ENCODE assay signal across 10 cellular contexts in the genomic region with DNA sequence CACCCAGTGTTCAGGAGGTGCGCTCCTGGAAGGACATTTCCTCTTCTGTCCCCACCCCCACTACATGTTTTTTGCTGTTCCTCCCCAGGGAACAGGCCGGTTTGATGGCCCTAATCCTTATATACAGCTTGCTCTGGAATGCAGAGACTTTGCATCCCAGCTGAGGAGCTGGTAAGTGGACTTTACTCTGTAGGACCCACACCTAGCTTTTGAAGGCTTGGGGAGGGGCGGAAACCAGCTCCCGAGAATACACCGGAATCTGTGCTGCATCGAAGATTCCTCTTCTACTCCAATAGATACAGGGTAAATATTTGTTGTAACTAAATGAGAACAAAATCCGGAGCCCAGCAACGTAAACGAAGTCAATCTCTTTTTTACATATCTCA. TPM values are rescaled to one million over a fixed set of nuclear protein-coding genes. Genes with fewer than 3 reads are reported as not detected.
DNase-seq lines count a peak whose midpoint lies in the region; ATAC-seq and TF ChIP-seq lines count a peak whose summit lies in the region.
"Had no signal": no experiment of that assay in that cellular context is flagged by ENCODE, and none has a peak within 500 bp of the region (broad histone marks: within the 10 kb centered on the region; RNA-seq: fewer than 3 reads in every experiment).

No MANE protein-coding gene starts in this region.

- WGBS in endodermal cell (ENCODE audit: insufficient coverage in 1 of 2, insufficient read length in 1 of 2), 2 experiments = 28 to 43% methylated on average over 3 to 8 of the region's 9 CpGs

- H3K9me3 Mint-ChIP-seq in endodermal cell = no peaks in the 10 kb centered on the region

- H3K27ac ChIP-seq in endodermal cell (ENCODE audit: low read depth, low read length) = peak overlapping the region; percentile 55
- peak overlapping the region; percentile 89 for H3K27ac ChIP-seq in neural cell (ENCODE audit: low read length)

- no peaks in the 10 kb centered on the region for H3K27me3 Mint-ChIP-seq in endodermal cell (ENCODE audit: insufficient read depth)

- no peaks in the 10 kb centered on the region for H3K79me2 ChIP-seq in neural cell (replicated peaks; ENCODE audit: insufficient read depth, low read length)

- H2AFZ ChIP-seq in neural cell (ENCODE audit: low read depth, low read length) = no peak overlapping the region

- H3K4me3 Mint-ChIP-seq in endodermal cell = peak overlapping the region; percentile 78

- H3K4me1 ChIP-seq in ES-I3 (ENCODE audit: insufficient read depth, low read length) (peaks cover 26% of the 10 kb centered on the region), endodermal cell (ENCODE audit: control insufficient read depth, insufficient read depth, low read length) (peaks cover 15% of the 10 kb centered on the region)

- H3K4me1 Mint-ChIP-seq in endodermal cell = peaks cover 32% of the 10 kb centered on the region

- H3K27ac Mint-ChIP-seq in endodermal cell = peak overlapping the region; percentile 96

- no peaks in the 10 kb centered on the region for H3K36me3 Mint-ChIP-seq in endodermal cell (ENCODE audit: low read depth)

- ATAC-seq in GM21515 (IDR thresholded peaks at IDR 0.05; ENCODE audit: unreplicated experiment) = no peak
- ATAC-seq: stimulated activated naive CD8-positive, alpha-beta T cell treated with anti-CD3 and anti-CD28 coated beads, Interleukin-15, Interleukin-2, amounts not matched to agents 100 U/mL and 50 U/mL, for 24 hours had no signal

- no peaks in the 10 kb centered on the region for H3K9me2 ChIP-seq in neural cell (ENCODE audit: insufficient read depth, low read length)

- H3K4me2 ChIP-seq in neural cell (ENCODE audit: low read length) = peak overlapping the region; percentile 75

- no peaks in the 10 kb centered on the region for H3K36me3 ChIP-seq in ES-I3 (ENCODE audit: insufficient read depth, low read length)
- no peaks in the 10 kb centered on the region for H3K36me3 ChIP-seq in endodermal cell (ENCODE audit: control insufficient read depth, insufficient read depth, low read length)
- H3K36me3 ChIP-seq in neural cell (ENCODE audit: insufficient read depth, low read length) = no peaks in the 10 kb centered on the region

- peaks cover 9% of the 10 kb centered on the region for H3F3A ChIP-seq in neural cell (ENCODE audit: insufficient read depth, low read length, poor library complexity, severe bottlenecking)

- no peak for TF ChIP-seq RAD21 in neural cell (conservative IDR thresholded peaks at IDR 0.05)

- H3K9me3 ChIP-seq in ES-I3 (ENCODE audit: control insufficient read depth, insufficient read depth, low read length) (no peaks in the 10 kb centered on the region), endodermal cell (ENCODE audit: control insufficient read depth, low read length) (no peaks in the 10 kb centered on the region), neural cell (ENCODE audit: low read length) (no peaks in the 10 kb centered on the region)

- peak overlapping the region; percentile 82 for H3K4me3 ChIP-seq in endodermal cell (ENCODE audit: low read length)
- H3K4me3 ChIP-seq in neural cell (ENCODE audit: low read length) = peak overlapping the region; percentile 90

- DNase-seq in NCI-H526 (lab: John Stamatoyannopoulos, UW) (peak; percentile 94 to 97), endodermal cell (peak; percentile 83), C1 segment of cervical spinal cord (lab: John Stamatoyannopoulos, UW) (no peak), GM10266 (ENCODE audit: extremely low spot score) (no peak)
- DNase-seq: activated CD4-positive, alpha-beta T cell treated with anti-CD3 and anti-CD28 coated beads, Interleukin-2, amount 50 U/mL, for 1 hour; cerebellar nuclear complex; stimulated activated naive CD8-positive, alpha-beta T cell treated with anti-CD3 and anti-CD28 coated beads, Interleukin-15, Interleukin-2, amounts not matched to agents 100 U/mL and 50 U/mL, for 24 hours had no signal

- H3K27me3 ChIP-seq in endodermal cell (ENCODE audit: control insufficient read depth, insufficient read depth, low read length, poor library complexity, severe bottlenecking) (no peaks in the 10 kb centered on the region), neural cell (ENCODE audit: insufficient read depth, low read depth, low read length) (peaks cover 13% of the 10 kb centered on the region)

- TF ChIP-seq CTCF in endodermal cell (conservative IDR thresholded peaks at IDR 0.05) = no peak
- TF ChIP-seq CTCF in neural cell (IDR thresholded peaks at IDR 0.05; ENCODE audit: poor library complexity, severe bottlenecking) = no peak
- no peak for TF ChIP-seq CTCF in GM10266 (IDR thresholded peaks at IDR 0.05; ENCODE audit: control insufficient read depth, insufficient read depth, low read depth, missing control alignments)

- H3K9ac ChIP-seq in ES-I3 (ENCODE audit: low read depth, low read length) (peak overlapping the region; percentile 95), endodermal cell (ENCODE audit: extremely low read depth, low read length, poor library complexity, severe bottlenecking) (peak overlapping the region; percentile 77), neural cell (ENCODE audit: low read length) (peak overlapping the region; percentile 91)

- TF ChIP-seq EP300 in neural cell (conservative IDR thresholded peaks at IDR 0.05; ENCODE audit: poor library complexity, severe bottlenecking) = no peak

- H4K20me1 ChIP-seq in neural cell (ENCODE audit: insufficient read depth) = no peaks in the 10 kb centered on the region

TF ChIP-seq in neural cell, 6 proteins besides CTCF, POLR2A, EP300 and RAD21:
- TF ChIP-seq SMC3 (conservative IDR thresholded peaks at IDR 0.05; ENCODE audit: poor library complexity) = no peak
- no peak for TF ChIP-seq POLR2AphosphoS5 (IDR thresholded peaks at IDR 0.05)
- TF ChIP-seq EZH2 (IDR thresholded peaks at IDR 0.05; ENCODE audit: borderline replicate concordance, insufficient read depth, low read length, poor library complexity, severe bottlenecking) = no peak
- TF ChIP-seq TAF1 (IDR thresholded peaks at IDR 0.05; ENCODE audit: low read depth) = no peak
- TF ChIP-seq, protein P1, sequence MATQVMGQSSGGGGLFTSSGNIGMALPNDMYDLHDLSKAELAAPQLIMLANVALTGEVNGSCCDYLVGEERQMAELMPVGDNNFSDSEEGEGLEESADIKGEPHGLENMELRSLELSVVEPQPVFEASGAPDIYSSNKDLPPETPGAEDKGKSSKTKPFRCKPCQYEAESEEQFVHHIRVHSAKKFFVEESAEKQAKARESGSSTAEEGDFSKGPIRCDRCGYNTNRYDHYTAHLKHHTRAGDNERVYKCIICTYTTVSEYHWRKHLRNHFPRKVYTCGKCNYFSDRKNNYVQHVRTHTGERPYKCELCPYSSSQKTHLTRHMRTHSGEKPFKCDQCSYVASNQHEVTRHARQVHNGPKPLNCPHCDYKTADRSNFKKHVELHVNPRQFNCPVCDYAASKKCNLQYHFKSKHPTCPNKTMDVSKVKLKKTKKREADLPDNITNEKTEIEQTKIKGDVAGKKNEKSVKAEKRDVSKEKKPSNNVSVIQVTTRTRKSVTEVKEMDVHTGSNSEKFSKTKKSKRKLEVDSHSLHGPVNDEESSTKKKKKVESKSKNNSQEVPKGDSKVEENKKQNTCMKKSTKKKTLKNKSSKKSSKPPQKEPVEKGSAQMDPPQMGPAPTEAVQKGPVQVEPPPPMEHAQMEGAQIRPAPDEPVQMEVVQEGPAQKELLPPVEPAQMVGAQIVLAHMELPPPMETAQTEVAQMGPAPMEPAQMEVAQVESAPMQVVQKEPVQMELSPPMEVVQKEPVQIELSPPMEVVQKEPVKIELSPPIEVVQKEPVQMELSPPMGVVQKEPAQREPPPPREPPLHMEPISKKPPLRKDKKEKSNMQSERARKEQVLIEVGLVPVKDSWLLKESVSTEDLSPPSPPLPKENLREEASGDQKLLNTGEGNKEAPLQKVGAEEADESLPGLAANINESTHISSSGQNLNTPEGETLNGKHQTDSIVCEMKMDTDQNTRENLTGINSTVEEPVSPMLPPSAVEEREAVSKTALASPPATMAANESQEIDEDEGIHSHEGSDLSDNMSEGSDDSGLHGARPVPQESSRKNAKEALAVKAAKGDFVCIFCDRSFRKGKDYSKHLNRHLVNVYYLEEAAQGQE (IDR thresholded peaks at IDR 0.05; ENCODE audit: borderline replicate concordance) = no peak
- no peak for TF ChIP-seq MXI1 (conservative IDR thresholded peaks at IDR 0.05; ENCODE audit: poor library complexity, severe bottlenecking)

RNA-seq across cellular contexts. Expression of a gene that starts 1.2 kb away (rescaled TPM):
- total RNA-seq in endodermal cell = 10 to 100 TPM; 39.7 to 39.9 TPM
- 14.2 TPM for polyA plus RNA-seq in endodermal cell (2013, experiment 1 of 2)
- polyA plus RNA-seq in endodermal cell (2013, experiment 2 of 2) = 10.8 TPM
- polyA plus RNA-seq in neural cell = 4.4 and 7.5 TPM in 2 replicates
- 6.6 and 8.3 TPM in 2 replicates for polyA minus RNA-seq in neural cell

RNA-seq across cellular contexts. Expression of a gene that starts 30.1 kb away (rescaled TPM):
- 10 to 100 TPM; 12.7 to 18.3 TPM for total RNA-seq in endodermal cell
- polyA plus RNA-seq in endodermal cell (2013, experiment 1 of 2) = 8.4 TPM
- 7.3 TPM for polyA plus RNA-seq in endodermal cell (2013, experiment 2 of 2)
- polyA plus RNA-seq in neural cell = 25.5 and 25.8 TPM in 2 replicates
- polyA minus RNA-seq in neural cell = 22.1 and 22.4 TPM in 2 replicates

RNA-seq across cellular contexts. Expression of a gene that starts 50.7 kb away (rescaled TPM):
- total RNA-seq in endodermal cell = 100 to 1,000 TPM; 138 to 165 TPM
- 81.3 TPM for polyA plus RNA-seq in endodermal cell (2013, experiment 1 of 2)
- 75.7 TPM for polyA plus RNA-seq in endodermal cell (2013, experiment 2 of 2)
- 50.2 and 60.8 TPM in 2 replicates for polyA plus RNA-seq in neural cell
- 81.6 and 102 TPM in 2 replicates for polyA minus RNA-seq in neural cell

Comparison
In these comparisons a context has a peak if more than half of its experiments do, and no peak if none do; other contexts are left out.
1. DNase-seq: peak in NCI-H526 (2 of 2) and endodermal cell (single experiment); none in C1 segment of cervical spinal cord (0 of 14) and GM10266 (single experiment).
2. Peak in every context shown above with its lines, with median percentiles within 50 percentile points of each other: H3K9ac ChIP-seq.